Comparison of ENCODE assay signal across 8 cellular contexts in genomic region chr16:30394603-30395154, GRCh38. TPM values are rescaled to one million over a fixed set of nuclear protein-coding genes. Genes with fewer than 3 reads are reported as not detected.
A peak's percentile ranks its signal among the peaks of the same experiment; 100 is the strongest.
DNase-seq lines count a peak whose midpoint lies in the region; ATAC-seq, FAIRE-seq and TF ChIP-seq lines count a peak whose summit lies in the region.

No MANE protein-coding gene starts in this region.

- DNase-seq in AG04449 (ENCODE audit: low read depth, low spot score): no peak
- DNase-seq in GM12878 (ENCODE audit: low read depth, low spot score): no peak
- no peak for DNase-seq in kidney epithelial cell (ENCODE audit: low read depth)
- no peak for DNase-seq in suprapubic skin (ENCODE audit: low spot score in 2 of 2)
- DNase-seq in NCI-H1930 (lab: John Stamatoyannopoulos, UW): no peak
- no peak for DNase-seq in activated CD4-positive, alpha-beta T cell treated with anti-CD3 and anti-CD28 coated beads for 1 hour
- no peak for DNase-seq in GM12891 (ENCODE audit: insufficient read length, low spot score)

- H3K4me2 ChIP-seq in GM12878 (ENCODE audit: control insufficient read depth, insufficient read depth): peak overlapping the region; percentile 92; the same call in 1 of the 2 replicates

- H3K9me3 ChIP-seq in GM12878 (replicated peaks; ENCODE audit: control insufficient read depth, insufficient read depth, low read length) (no peaks in the 10 kb centered on the region), suprapubic skin (no peaks in the 10 kb centered on the region)

- H3K27ac ChIP-seq in GM12878 (ENCODE audit: control insufficient read depth, insufficient read depth) (peak overlapping the region; percentile 13), suprapubic skin (peak overlapping the region; percentile 68)

- intact Hi-C loops in GM12878 (cut with micrococcal nuclease; ENCODE audit: unreplicated experiment): no loop called here

- 41% methylated on average over 19 of the region's 31 CpGs for WGBS in GM12878 (ENCODE audit: insufficient coverage, insufficient replicate concordance, low lambda C conversion rate, missing lambda C conversion rate)
- 11% methylated on average over 31 of the region's 31 CpGs for WGBS in suprapubic skin

- H3K9ac ChIP-seq in GM12878 (ENCODE audit: control insufficient read depth, insufficient read depth, low read length): peak overlapping the region; percentile 63

- no peaks in the 10 kb centered on the region for H4K20me1 ChIP-seq in GM12878 (ENCODE audit: control insufficient read depth, insufficient read depth)

- SMC1A ChIA-PET in GM12878 (lab: Charles Lee; ENCODE audit: uncharacterized antibody, unreplicated experiment): interaction anchor here (1.0 to 2.4 kb wide), 5 partner anchors 11 to 141 kb away, joined by 3 to 12 read pairs (median 9); partner anchors contain the start of genes DCTPP1, SEPTIN1, TBC1D10B and ZNF771

- BruUV-seq in GM12878 (replicated peaks; lab: Mats Ljungman, UMichigan): no TSS peak

- TF ChIP-seq RAD21 in GM12878 (IDR thresholded peaks at IDR 0.05; ENCODE audit: insufficient read depth, low read depth, low read length): no peak

- TF ChIP-seq POLR2A in GM12878 (IDR thresholded peaks at IDR 0.05; ENCODE audit: low read depth, low read length) (no peak), suprapubic skin (IDR thresholded peaks at IDR 0.05) (no peak), GM12891 (IDR thresholded peaks at IDR 0.05; ENCODE audit: low read depth, low read length) (no peak)

- peak overlapping the region; percentile 85 for H2AFZ ChIP-seq in GM12878 (ENCODE audit: control insufficient read depth, low read depth, low read length)

- ATAC-seq in HG03175 (IDR thresholded peaks at IDR 0.05; ENCODE audit: unreplicated experiment): peak; percentile 10
- ATAC-seq in GM12878: no peak

- no peak for FAIRE-seq in GM12878 (lab: Jason Lieb, UNC)
- no peak for FAIRE-seq in GM12891 (lab: Jason Lieb, UNC)

- H3K27me3 ChIP-seq in GM12878 (replicated peaks in 1 of 2; ENCODE audit: control insufficient read depth in 2 of 2, insufficient read depth in 2 of 2, low read length in 1 of 2): no peaks in the 10 kb centered on the region
- H3K27me3 ChIP-seq in kidney epithelial cell (ENCODE audit: control insufficient read depth, insufficient read depth, low read length): no peaks in the 10 kb centered on the region
- H3K27me3 ChIP-seq in suprapubic skin: no peaks in the 10 kb centered on the region

- CTCF ChIA-PET in AG04449 (lab: Yijun Ruan, JAX) (interaction anchor here (0.8 to 5.8 kb wide), 9 partner anchors 12 to 264 kb away, joined by 3 to 52 read pairs (median 5); partner anchors contain the start of genes CD2BP2, SEPTIN1, TBC1D10B and ZNF771), GM12878 (lab: Yijun Ruan, JAX) (interaction anchor here (0.6 to 3.3 kb wide), 7 partner anchors 13 to 212 kb away, joined by 3 to 29 read pairs (median 3); partner anchors contain the start of genes CORO1A, DCTPP1, SEPTIN1 and ZNF771)

- H3K79me2 ChIP-seq in GM12878 (ENCODE audit: control insufficient read depth, insufficient read depth, low read length): peaks cover 5% of the 10 kb centered on the region

- in situ Hi-C loops in GM12878 (cut with MboI): no loop called here

- RAD21 ChIA-PET in GM12878 (lab: Charles Lee; ENCODE audit: unreplicated experiment): interaction anchor here (1.0 to 2.4 kb wide), 4 partner anchors 12 to 141 kb away, joined by 5 to 32 read pairs (median 9); partner anchors contain the start of genes SEPTIN1, TBC1D10B, ZNF747 and ZNF771

- peak overlapping the region; percentile 77 for H3K4me3 ChIP-seq in AG04449 (ENCODE audit: low read depth, low read length)
- peak overlapping the region; percentile 92 for H3K4me3 ChIP-seq in GM12878
- peak overlapping the region; percentile 87 for H3K4me3 ChIP-seq in kidney epithelial cell (ENCODE audit: low read depth, low read length)
- peak overlapping the region; percentile 71 for H3K4me3 ChIP-seq in suprapubic skin

- H3K4me1 ChIP-seq in GM12878 (ENCODE audit: control insufficient read depth, insufficient read depth, low read length): peaks cover 8% of the 10 kb centered on the region
- H3K4me1 ChIP-seq in suprapubic skin: peaks cover 27% of the 10 kb centered on the region

- TF ChIP-seq EP300 in GM12878 (IDR thresholded peaks at IDR 0.05; ENCODE audit: borderline replicate concordance in 1 of 2, control insufficient read depth in 1 of 2, low read depth in 2 of 2, low read length in 2 of 2): no peak
- no peak for TF ChIP-seq EP300 in suprapubic skin (IDR thresholded peaks at IDR 0.05)

- POLR2A ChIA-PET in AG04449 (lab: Yijun Ruan, JAX): interaction anchor here (1.1 to 3.3 kb wide), 5 partner anchors 12 to 24 kb away, joined by 4 to 11 read pairs (median 5); partner anchors contain the start of genes TBC1D10B and ZNF771
- POLR2A ChIA-PET in GM12878 (lab: Charles Lee): interaction anchor here (0.6 to 3.1 kb wide), 6 partner anchors 12 to 78 kb away, joined by 3 to 25 read pairs (median 4); partner anchors contain the start of genes ITGAL and SEPTIN1

- H3K36me3 ChIP-seq in GM12878 (ENCODE audit: control insufficient read depth in 2 of 2, insufficient read depth in 2 of 2, low read length in 1 of 2): peaks cover 0 to 2% of the 10 kb centered on the region in 2 experiments; a peak in 3 of 4 replicates
- no peaks in the 10 kb centered on the region for H3K36me3 ChIP-seq in kidney epithelial cell (ENCODE audit: control insufficient read depth, insufficient read depth, low read length)
- H3K36me3 ChIP-seq in suprapubic skin: peaks cover 11% of the 10 kb centered on the region

- TF ChIP-seq CTCF in AG04449 (IDR thresholded peaks at IDR 0.05; ENCODE audit: insufficient read depth, low read length, missing control alignments): no peak
- no peak for TF ChIP-seq CTCF in GM12878 (IDR thresholded peaks at IDR 0.05 in 2 of 3, conservative IDR thresholded peaks at IDR 0.05 in 1 of 3; ENCODE audit: control insufficient read depth in 2 of 3, extremely low read depth in 1 of 3, insufficient read depth in 1 of 3, low read depth in 3 of 3, low read length in 3 of 3)
- TF ChIP-seq CTCF in kidney epithelial cell (IDR thresholded peaks at IDR 0.05; ENCODE audit: insufficient read depth, low read length, poor library complexity, severe bottlenecking): no peak
- TF ChIP-seq CTCF in suprapubic skin (IDR thresholded peaks at IDR 0.05): no peak

RNA-seq across cellular contexts. Expression of gene ZNF48, which starts 0.5 kb away (rescaled TPM):
- total RNA-seq in GM12878 (2013; cell fraction: nucleolus; rRNA removed): 11.9 and 12.6 TPM in 2 replicates
- 10.5 and 10.6 TPM in 2 replicates for total RNA-seq in GM12878 (2014; rRNA removed)
- total RNA-seq in GM12878 (2014; rRNA removed; fragmentation: Illumina TruSeq; extraction: Trizol): 6.4 and 6.6 TPM in 2 replicates
- total RNA-seq in GM12878 (2021): 11.1 and 12.0 TPM in 2 replicates
- polyA plus RNA-seq in GM12878 (2011; ENCODE audit: low read depth): 2.0 TPM
- 3.2 and 4.0 TPM in 2 replicates for polyA plus RNA-seq in GM12878 (2011; rRNA removed)
- polyA plus RNA-seq in GM12878 (2011; cell fraction: cytosol; rRNA removed): 5.7 and 5.9 TPM in 2 replicates
- polyA plus RNA-seq in GM12878 (2011; cell fraction: nucleus; rRNA removed): 7.3 and 8.5 TPM in 2 replicates
- 3.8 and 4.6 TPM in 2 replicates for polyA plus RNA-seq in GM12878 (2012)
- polyA plus RNA-seq in GM12878 (2014; fragmentation: Illumina TruSeq; extraction: Trizol): 1.3 and 4.5 TPM in 2 replicates
- polyA plus RNA-seq in GM12878 (2014; fragmentation: Nextera tagmentation; extraction: Ambion mirVana): 1 to 10 TPM in 1 of 2 experiments, under 1 TPM in 1; 0.14 to 1.0 TPM
- polyA plus RNA-seq in GM12878 (2014; rRNA removed): 7.0 and 8.6 TPM in 2 replicates
- 1 to 10 TPM in 1 of 2 experiments, under 1 TPM in 1; 0.88 to 1.2 TPM for polyA plus RNA-seq in GM12878 (2016; fragmentation: Nextera tagmentation; extraction: Ambion mirVana)
- polyA minus RNA-seq in GM12878 (2011; rRNA and poly(A)+ RNA removed): 5.3 and 8.5 TPM in 2 replicates
- 2.8 and 3.8 TPM in 2 replicates for polyA minus RNA-seq in GM12878 (2011; cell fraction: cytosol; rRNA and poly(A)+ RNA removed)
- polyA minus RNA-seq in GM12878 (2011; cell fraction: nucleus; rRNA and poly(A)+ RNA removed): 4.7 and 6.3 TPM in 2 replicates
- total RNA-seq in kidney epithelial cell: 24.4 and 27.4 TPM in 2 replicates
- total RNA-seq in suprapubic skin: 10 to 100 TPM in 1 of 4 donors, 1 to 10 TPM in 3; 6.3 to 12.1 (median 8.1) TPM
- 3.8 TPM for polyA plus RNA-seq in GM12891 (2012; ENCODE audit: low read depth, missing spikeins)

RNA-seq across cellular contexts. Expression of gene SEPTIN1, which starts 12.3 kb away (rescaled TPM):
- total RNA-seq in GM12878 (2013; cell fraction: nucleolus; rRNA removed): 58.7 and 62.2 TPM in 2 replicates
- total RNA-seq in GM12878 (2014; rRNA removed) (85.4 and 89.7 TPM in 2 replicates), GM12878 (2014; rRNA removed; fragmentation: Illumina TruSeq; extraction: Trizol) (47.7 and 52.6 TPM in 2 replicates), GM12878 (2021) (124 and 125 TPM in 2 replicates), kidney epithelial cell (0.38 and 0.62 TPM in 2 replicates), suprapubic skin (1 to 10 TPM in 2 of 4 donors, under 1 TPM in 1, not detected in 1; 0.52 to 2.3 (median 1.3) TPM)
- 39.5 TPM for polyA plus RNA-seq in GM12878 (2011; ENCODE audit: low read depth)
- polyA plus RNA-seq in GM12878 (2011; rRNA removed) (42.5 and 62.5 TPM in 2 replicates), GM12878 (2014; fragmentation: Illumina TruSeq; extraction: Trizol) (85.0 and 130 TPM in 2 replicates), GM12878 (2014; fragmentation: Nextera tagmentation; extraction: Ambion mirVana) (10 to 100 TPM in 1 of 2 experiments, 1 to 10 TPM in 1; 2.8 to 16.0 TPM), GM12878 (2014; rRNA removed) (98.4 and 124 TPM in 2 replicates), GM12878 (2016; fragmentation: Nextera tagmentation; extraction: Ambion mirVana) (100 to 1,000 TPM; 147 to 153 TPM)
- polyA plus RNA-seq in GM12878 (2011; cell fraction: cytosol; rRNA removed): 104 and 113 TPM in 2 replicates
- polyA plus RNA-seq in GM12878 (2011; cell fraction: nucleus; rRNA removed): 234 and 279 TPM in 2 replicates
- polyA plus RNA-seq in GM12878 (2012): 90.6 and 97.1 TPM in 2 replicates
- polyA minus RNA-seq in GM12878 (2011; rRNA and poly(A)+ RNA removed): 45.6 and 80.6 TPM in 2 replicates
- polyA minus RNA-seq in GM12878 (2011; cell fraction: cytosol; rRNA and poly(A)+ RNA removed): 16.0 and 19.1 TPM in 2 replicates
- 27.7 and 42.4 TPM in 2 replicates for polyA minus RNA-seq in GM12878 (2011; cell fraction: nucleus; rRNA and poly(A)+ RNA removed)
- 80.3 TPM for polyA plus RNA-seq in GM12891 (2012; ENCODE audit: low read depth, missing spikeins)

RNA-seq across cellular contexts. Expression of gene ZNF771, which starts 12.7 kb away (rescaled TPM):
- 5.1 and 6.2 TPM in 2 replicates for total RNA-seq in GM12878 (2013; cell fraction: nucleolus; rRNA removed)
- total RNA-seq in GM12878 (2014; rRNA removed) (4.9 and 6.2 TPM in 2 replicates), GM12878 (2014; rRNA removed; fragmentation: Illumina TruSeq; extraction: Trizol) (1.7 and 2.2 TPM in 2 replicates), GM12878 (2021) (5.2 and 5.4 TPM in 2 replicates), kidney epithelial cell (10.3 and 16.7 TPM in 2 replicates), suprapubic skin (10 to 100 TPM in 1 of 4 donors, 1 to 10 TPM in 3; 4.9 to 14.3 (median 7.3) TPM)
- polyA plus RNA-seq in GM12878 (2011; ENCODE audit: low read depth): 0.71 TPM
- polyA plus RNA-seq in GM12878 (2011; rRNA removed) (1.9 and 2.3 TPM in 2 replicates), GM12878 (2014; fragmentation: Illumina TruSeq; extraction: Trizol) (0.62 and 1.0 TPM in 2 replicates), GM12878 (2014; fragmentation: Nextera tagmentation; extraction: Ambion mirVana) (1 to 10 TPM in 1 of 2 experiments, under 1 TPM in 1; 0.98 to 2.0 TPM), GM12878 (2014; rRNA removed) (5.1 and 6.9 TPM in 2 replicates), GM12878 (2016; fragmentation: Nextera tagmentation; extraction: Ambion mirVana) (1 to 10 TPM; 5.7 to 7.6 TPM)
- polyA plus RNA-seq in GM12878 (2011; cell fraction: cytosol; rRNA removed): 3.3 and 6.3 TPM in 2 replicates
- 4.5 and 5.1 TPM in 2 replicates for polyA plus RNA-seq in GM12878 (2011; cell fraction: nucleus; rRNA removed)
- 1.7 and 1.9 TPM in 2 replicates for polyA plus RNA-seq in GM12878 (2012)
- polyA minus RNA-seq in GM12878 (2011; rRNA and poly(A)+ RNA removed): 3.1 and 3.5 TPM in 2 replicates
- 1.9 and 4.7 TPM in 2 replicates for polyA minus RNA-seq in GM12878 (2011; cell fraction: cytosol; rRNA and poly(A)+ RNA removed)
- polyA minus RNA-seq in GM12878 (2011; cell fraction: nucleus; rRNA and poly(A)+ RNA removed): 3.6 and 5.5 TPM in 2 replicates
- 1.2 TPM for polyA plus RNA-seq in GM12891 (2012; ENCODE audit: low read depth, missing spikeins)

RNA-seq across cellular contexts. Expression of gene MYL11, which starts 20.1 kb away (rescaled TPM):
- total RNA-seq in GM12878 (2013; cell fraction: nucleolus; rRNA removed): not detected in 2 replicates
- total RNA-seq in GM12878 (2014; rRNA removed): not detected in 2 replicates
- not detected in 2 replicates for total RNA-seq in GM12878 (2014; rRNA removed; fragmentation: Illumina TruSeq; extraction: Trizol)
- not detected in 2 replicates for total RNA-seq in GM12878 (2021)
- polyA plus RNA-seq in GM12878 (2011; ENCODE audit: low read depth): not detected
- 0.61 TPM in 1 of 2 replicates, not detected in the other for polyA plus RNA-seq in GM12878 (2011; rRNA removed)
- 0.50 TPM in 1 of 2 replicates, not detected in the other for polyA plus RNA-seq in GM12878 (2011; cell fraction: cytosol; rRNA removed)
- not detected in 2 replicates for polyA plus RNA-seq in GM12878 (2011; cell fraction: nucleus; rRNA removed)
- polyA plus RNA-seq in GM12878 (2012): 0.96 TPM in 1 of 2 replicates, not detected in the other
- polyA plus RNA-seq in GM12878 (2014; fragmentation: Illumina TruSeq; extraction: Trizol): 1.2 TPM in 1 of 2 replicates, not detected in the other
- under 1 TPM in 1 of 2 experiments, not detected in 1; 0.79 TPM for polyA plus RNA-seq in GM12878 (2014; fragmentation: Nextera tagmentation; extraction: Ambion mirVana)
- 0.19 and 2.5 TPM in 2 replicates for polyA plus RNA-seq in GM12878 (2014; rRNA removed)
- polyA plus RNA-seq in GM12878 (2016; fragmentation: Nextera tagmentation; extraction: Ambion mirVana): under 1 TPM in 1 of 2 experiments, not detected in 1; 0.33 TPM
- polyA minus RNA-seq in GM12878 (2011; rRNA and poly(A)+ RNA removed): not detected in 2 replicates
- polyA minus RNA-seq in GM12878 (2011; cell fraction: cytosol; rRNA and poly(A)+ RNA removed): not detected in 2 replicates
- polyA minus RNA-seq in GM12878 (2011; cell fraction: nucleus; rRNA and poly(A)+ RNA removed): not detected in 2 replicates
- total RNA-seq in kidney epithelial cell: not detected in 2 replicates
- not detected for total RNA-seq in suprapubic skin
- polyA plus RNA-seq in GM12891 (2012; ENCODE audit: low read depth, missing spikeins): 1.2 TPM

RNA-seq across cellular contexts. Expression of gene TBC1D10B, which starts 24.4 kb away (rescaled TPM):
- total RNA-seq in GM12878 (2013; cell fraction: nucleolus; rRNA removed): 28.6 and 35.9 TPM in 2 replicates
- total RNA-seq in GM12878 (2014; rRNA removed) (19.5 and 25.5 TPM in 2 replicates), GM12878 (2014; rRNA removed; fragmentation: Illumina TruSeq; extraction: Trizol) (11.5 TPM in 2 replicates), GM12878 (2021) (44.0 and 51.2 TPM in 2 replicates), kidney epithelial cell (47.0 and 51.9 TPM in 2 replicates), suprapubic skin (10 to 100 TPM; 34.4 to 43.2 (median 38.4) TPM)
- 10.4 TPM for polyA plus RNA-seq in GM12878 (2011; ENCODE audit: low read depth)
- polyA plus RNA-seq in GM12878 (2011; rRNA removed) (6.4 and 11.4 TPM in 2 replicates), GM12878 (2014; fragmentation: Illumina TruSeq; extraction: Trizol) (15.7 and 19.0 TPM in 2 replicates), GM12878 (2014; fragmentation: Nextera tagmentation; extraction: Ambion mirVana) (1 to 10 TPM; 2.2 to 4.4 TPM), GM12878 (2014; rRNA removed) (26.2 and 30.7 TPM in 2 replicates), GM12878 (2016; fragmentation: Nextera tagmentation; extraction: Ambion mirVana) (10 to 100 TPM in 1 of 2 experiments, 1 to 10 TPM in 1; 6.9 to 11.6 TPM)
- polyA plus RNA-seq in GM12878 (2011; cell fraction: cytosol; rRNA removed): 26.7 and 26.8 TPM in 2 replicates
- 32.0 and 43.5 TPM in 2 replicates for polyA plus RNA-seq in GM12878 (2011; cell fraction: nucleus; rRNA removed)
- 22.9 and 23.4 TPM in 2 replicates for polyA plus RNA-seq in GM12878 (2012)
- 18.4 and 31.1 TPM in 2 replicates for polyA minus RNA-seq in GM12878 (2011; rRNA and poly(A)+ RNA removed)
- polyA minus RNA-seq in GM12878 (2011; cell fraction: cytosol; rRNA and poly(A)+ RNA removed): 17.8 and 19.3 TPM in 2 replicates
- 7.6 and 18.6 TPM in 2 replicates for polyA minus RNA-seq in GM12878 (2011; cell fraction: nucleus; rRNA and poly(A)+ RNA removed)
- polyA plus RNA-seq in GM12891 (2012; ENCODE audit: low read depth, missing spikeins): 18.0 TPM

Comparison
In these comparisons a context has a peak if more than half of its experiments do, and no peak if none do; other contexts are left out.
1. RNA of gene SEPTIN1, which starts 12.3 kb away (total RNA-seq): 47.7 to 125 TPM in GM12878; 0.52 to 2.3 TPM in suprapubic skin and 0.38 to 0.62 TPM in kidney epithelial cell; every median in the first group is over 10 times any median in the second.
2. Peak in every context shown above with its lines, with median percentiles within 50 percentile points of each other: H3K4me3 ChIP-seq.